ENCODE assay signal across 14 cellular contexts in genomic region chr1:115373305-115373704, GRCh38. TPM values are rescaled to one million over a fixed set of nuclear protein-coding genes. Genes with fewer than 3 reads are reported as not detected.
DNase-seq lines count a peak whose midpoint lies in the region; ATAC-seq and TF ChIP-seq lines count a peak whose summit lies in the region.
"Had no signal": no experiment of that assay in that cellular context is flagged by ENCODE, and none has a peak within 500 bp of the region (broad histone marks: within the 10 kb centered on the region; RNA-seq: fewer than 3 reads in every experiment).

No MANE protein-coding gene starts in this region.

- H3K27ac ChIP-seq in HL-60 (replicated peaks) (no peak overlapping the region), foreskin keratinocyte (no peak overlapping the region)
- H3K27ac ChIP-seq: esophagus squamous epithelium had no signal

- H3K4me1 Mint-ChIP-seq in glutamatergic neuron (ENCODE audit: low read depth, unreplicated experiment), result no peaks in the 10 kb centered on the region

- no peak overlapping the region for H3K4me3 ChIP-seq in HL-60 (replicated peaks; ENCODE audit: insufficient read depth, low read length)
- H3K4me3 ChIP-seq: esophagus squamous epithelium had no signal

- TF ChIP-seq CTCF in HL-60 (IDR thresholded peaks at IDR 0.05; ENCODE audit: insufficient read depth, low read length) (no peak), foreskin keratinocyte (conservative IDR thresholded peaks at IDR 0.05) (no peak), glutamatergic neuron (IDR thresholded peaks at IDR 0.05; ENCODE audit: partially characterized antibody, unreplicated experiment) (no peak)

- H3K27me3 ChIP-seq in HL-60 (ENCODE audit: insufficient read depth, poor library complexity, severe bottlenecking) (peaks cover 4% of the 10 kb centered on the region), foreskin keratinocyte (no peaks in the 10 kb centered on the region)
- H3K27me3 ChIP-seq: esophagus squamous epithelium had no signal

- H3K27ac Mint-ChIP-seq in glutamatergic neuron (ENCODE audit: unreplicated experiment), result no peak overlapping the region

- no peaks in the 10 kb centered on the region for H3K9me3 Mint-ChIP-seq in glutamatergic neuron (ENCODE audit: unreplicated experiment)

- H3K36me3 Mint-ChIP-seq in glutamatergic neuron (ENCODE audit: unreplicated experiment), result peaks cover 1% of the 10 kb centered on the region

- DNase-seq in AG08396 (ENCODE audit: low spot score) (peak; percentile 81), HL-60 (ENCODE audit: low read depth in 1 of 2, low spot score in 1 of 2) (peak; percentile 35 to 44), T1000 (lab: John Stamatoyannopoulos, UW) (peak; percentile 13), foreskin keratinocyte (peak; percentile 35 to 58), glutamatergic neuron (no peak)
- DNase-seq in activated CD4-positive, alpha-beta T cell treated with anti-CD3 and anti-CD28 coated beads for 1 hour, result no peak
- DNase-seq: aorta, COR-L47, esophagus squamous epithelium, NCI-H1417 treated with DMSO at 0.1 percent for 48 hours, SHP77 had no signal

- no peaks in the 10 kb centered on the region for H3K27me3 Mint-ChIP-seq in glutamatergic neuron (ENCODE audit: unreplicated experiment)

- H3K4me3 Mint-ChIP-seq in glutamatergic neuron (ENCODE audit: unreplicated experiment), result no peak overlapping the region

- ATAC-seq in foreskin keratinocyte, result peak; percentile 63
- no peak for ATAC-seq in HG03439 (IDR thresholded peaks at IDR 0.05; ENCODE audit: unreplicated experiment)
- ATAC-seq in GM21576 (IDR thresholded peaks at IDR 0.05; ENCODE audit: unreplicated experiment), result no peak

- peaks cover 6% of the 10 kb centered on the region for H3K4me1 ChIP-seq in foreskin keratinocyte

RNA-seq across cellular contexts. Expression of gene NGF, which starts 35.3 kb away (rescaled TPM):
- total RNA-seq in foreskin keratinocyte, result 0.20 and 2.2 TPM in 2 replicates
- polyA plus RNA-seq in foreskin keratinocyte, result 0.19 and 2.4 TPM in 2 replicates
- 0.83 TPM for total RNA-seq in glutamatergic neuron (ENCODE audit: unreplicated experiment)
- total RNA-seq: activated CD8-positive, alpha-beta memory T cell treated with anti-CD3 and anti-CD28 coated beads for 36 hours had no signal

Comparison
In these comparisons a context has a peak if more than half of its experiments do, and no peak if none do; other contexts are left out.
1. DNase-seq: peak in AG08396 (single experiment), HL-60 (2 of 2), T1000 (single experiment) and foreskin keratinocyte (2 of 2); none in glutamatergic neuron (single experiment) and activated CD4-positive, alpha-beta T cell treated with anti-CD3 and anti-CD28 coated beads for 1 hour (single experiment).